In genomic region chr18:75478996-75479870, GRCh38 we compare ENCODE assay signal across 8 cellular contexts. TPM values are rescaled to one million over a fixed set of nuclear protein-coding genes. Genes with fewer than 3 reads are reported as not detected.
DNase-seq lines count a peak whose midpoint lies in the region; ATAC-seq, FAIRE-seq and TF ChIP-seq lines count a peak whose summit lies in the region.

No MANE protein-coding gene starts in this region.

- H2BK5ac ChIP-seq in mesenchymal stem cell (ENCODE audit: low read depth, low read length, poor library complexity, severe bottlenecking) = no peak overlapping the region

- H4K8ac ChIP-seq in mesenchymal stem cell (ENCODE audit: low read length) = no peak overlapping the region

- no peak overlapping the region for H3K4ac ChIP-seq in mesenchymal stem cell (ENCODE audit: low read depth in 1 of 2, low read length in 2 of 2)

- H4K20me1 ChIP-seq in Karpas-422 (ENCODE audit: insufficient read depth, low read depth, low read length) = no peaks in the 10 kb centered on the region

- no peak overlapping the region for H2AFZ ChIP-seq in Karpas-422 (ENCODE audit: low read length)
- H2AFZ ChIP-seq in mesenchymal stem cell (ENCODE audit: low read depth, low read length) = no peak overlapping the region

- no peaks in the 10 kb centered on the region for H3K36me3 Mint-ChIP-seq in endodermal cell (ENCODE audit: low read depth)

- H3K4me3 ChIP-seq in Karpas-422 (ENCODE audit: low read length) (no peak overlapping the region), Peyer's patch (no peak overlapping the region), endodermal cell (ENCODE audit: low read length) (no peak overlapping the region), mesenchymal stem cell (ENCODE audit: insufficient read depth in 1 of 2, low read depth in 1 of 2, low read length in 2 of 2) (no peak overlapping the region)

- 60 to 69% methylated on average over 3 to 7 of the region's 8 CpGs for WGBS in endodermal cell (ENCODE audit: insufficient coverage in 1 of 2, insufficient read length in 1 of 2), 2 experiments
- 50% methylated on average over 2 of the region's 8 CpGs for WGBS in mesenchymal stem cell

- peaks cover 27% of the 10 kb centered on the region for H3K9me3 Mint-ChIP-seq in endodermal cell

- H3K27ac Mint-ChIP-seq in endodermal cell = no peak overlapping the region

- H3K14ac ChIP-seq in mesenchymal stem cell (ENCODE audit: low read length in 2 of 2) = no peak overlapping the region

- no peaks in the 10 kb centered on the region for H3K79me1 ChIP-seq in mesenchymal stem cell (replicated peaks; ENCODE audit: low read length, poor library complexity, severe bottlenecking)

- no peaks in the 10 kb centered on the region for H3K36me3 ChIP-seq in Karpas-422 (ENCODE audit: insufficient read depth, low read length)
- no peaks in the 10 kb centered on the region for H3K36me3 ChIP-seq in Peyer's patch
- no peaks in the 10 kb centered on the region for H3K36me3 ChIP-seq in endodermal cell (ENCODE audit: control insufficient read depth, insufficient read depth, low read length)
- H3K36me3 ChIP-seq in mesenchymal stem cell (ENCODE audit: control insufficient read depth in 1 of 2, insufficient read depth in 2 of 2, low read depth in 1 of 2, low read length in 2 of 2) = no peaks in the 10 kb centered on the region

- H4K91ac ChIP-seq in mesenchymal stem cell (ENCODE audit: low read length) = no peak overlapping the region

- ATAC-seq in GM21381 (IDR thresholded peaks at IDR 0.05; ENCODE audit: unreplicated experiment) = peak; percentile 59
- no peak for ATAC-seq in HG02938 (IDR thresholded peaks at IDR 0.05; ENCODE audit: unreplicated experiment)

- H3K27me3 ChIP-seq in Karpas-422 (ENCODE audit: low read length) = no peaks in the 10 kb centered on the region
- H3K27me3 ChIP-seq in Peyer's patch = no peaks in the 10 kb centered on the region
- no peaks in the 10 kb centered on the region for H3K27me3 ChIP-seq in endodermal cell (ENCODE audit: control insufficient read depth, insufficient read depth, low read length, poor library complexity, severe bottlenecking)
- H3K27me3 ChIP-seq in mesenchymal stem cell (ENCODE audit: control insufficient read depth in 1 of 2, insufficient read depth in 1 of 2, low read length in 2 of 2) = peaks cover 0 to 5% of the 10 kb centered on the region in 2 experiments

- H3K9ac ChIP-seq in Karpas-422 (ENCODE audit: low read length) (no peak overlapping the region), endodermal cell (ENCODE audit: extremely low read depth, low read length, poor library complexity, severe bottlenecking) (no peak overlapping the region), mesenchymal stem cell (ENCODE audit: low read length) (no peak overlapping the region)

- H3K4me3 Mint-ChIP-seq in endodermal cell = no peak overlapping the region

- H3K79me2 ChIP-seq in Karpas-422 (ENCODE audit: low read length) = no peaks in the 10 kb centered on the region

- peak overlapping the region in 1 of 2 experiments; percentile 68 for H2BK12ac ChIP-seq in mesenchymal stem cell (ENCODE audit: low read length in 2 of 2)

- no peak for DNase-seq in D721Med (ENCODE audit: insufficient read length, low spot score)
- peak; percentile 83 for DNase-seq in Karpas-422
- no peak for DNase-seq in Peyer's patch
- no peak for DNase-seq in endodermal cell
- DNase-seq in mesenchymal stem cell = peak; percentile 57
- DNase-seq in middle frontal gyrus (ENCODE audit: extremely low spot score, low spot score) = no peak

- H3K23ac ChIP-seq in mesenchymal stem cell (ENCODE audit: low read length in 2 of 2) = no peak overlapping the region

- no peaks in the 10 kb centered on the region for H3K4me1 Mint-ChIP-seq in endodermal cell

- H2AK5ac ChIP-seq in mesenchymal stem cell (ENCODE audit: low read length, severe bottlenecking) = no peak overlapping the region

- H3K9me2 ChIP-seq in Karpas-422 (replicated peaks; ENCODE audit: insufficient read depth, low read length) = no peaks in the 10 kb centered on the region

- H3K27ac ChIP-seq in Karpas-422 (ENCODE audit: low read length) (no peak overlapping the region), Peyer's patch (no peak overlapping the region), endodermal cell (ENCODE audit: low read depth, low read length) (no peak overlapping the region), mesenchymal stem cell (ENCODE audit: low read length, poor library complexity, severe bottlenecking) (no peak overlapping the region)

- no peak overlapping the region for H2BK15ac ChIP-seq in mesenchymal stem cell (ENCODE audit: low read depth, poor library complexity, severe bottlenecking)

- no peak overlapping the region for H2BK120ac ChIP-seq in mesenchymal stem cell (ENCODE audit: low read depth, low read length)

- H3K18ac ChIP-seq in mesenchymal stem cell (ENCODE audit: low read depth in 1 of 2, low read length in 2 of 2) = no peak overlapping the region

- no peaks in the 10 kb centered on the region for H3K9me3 ChIP-seq in Karpas-422 (ENCODE audit: low read length)
- no peaks in the 10 kb centered on the region for H3K9me3 ChIP-seq in Peyer's patch
- H3K9me3 ChIP-seq in endodermal cell (ENCODE audit: control insufficient read depth, low read length) = peaks cover 31% of the 10 kb centered on the region
- no peaks in the 10 kb centered on the region for H3K9me3 ChIP-seq in mesenchymal stem cell (ENCODE audit: control insufficient read depth, low read length)

- no peaks in the 10 kb centered on the region for H3K27me3 Mint-ChIP-seq in endodermal cell (ENCODE audit: insufficient read depth)

- TF ChIP-seq CTCF in D721Med (IDR thresholded peaks at IDR 0.05; ENCODE audit: insufficient read depth, missing control alignments) (peak; percentile 76), Peyer's patch (IDR thresholded peaks at IDR 0.05) (peak in 5 of 6 experiments; percentile 27 to 78 (median 73)), endodermal cell (conservative IDR thresholded peaks at IDR 0.05) (peak; percentile 75)

- H3K4me2 ChIP-seq in Karpas-422 (ENCODE audit: low read depth, low read length, poor library complexity, severe bottlenecking) = no peak overlapping the region
- H3K4me2 ChIP-seq in mesenchymal stem cell (ENCODE audit: low read length, poor library complexity, severe bottlenecking) = no peak overlapping the region

- TF ChIP-seq POLR2A in Peyer's patch (IDR thresholded peaks at IDR 0.05) = no peak

- H3K4me1 ChIP-seq in Karpas-422 (ENCODE audit: low read length) = no peaks in the 10 kb centered on the region
- no peaks in the 10 kb centered on the region for H3K4me1 ChIP-seq in Peyer's patch
- H3K4me1 ChIP-seq in endodermal cell (ENCODE audit: control insufficient read depth, insufficient read depth, low read length) = no peaks in the 10 kb centered on the region
- H3K4me1 ChIP-seq in mesenchymal stem cell (ENCODE audit: control insufficient read depth, insufficient read depth, low read depth, low read length) = no peaks in the 10 kb centered on the region

- peak; percentile 100 for FAIRE-seq in D721Med (lab: Jason Lieb, UNC)

RNA-seq across cellular contexts. Expression of gene SMIM21, which starts 51.7 kb away (rescaled TPM):
- not detected in 2 replicates for total RNA-seq in Karpas-422 (2014; rRNA removed; shearing (Covaris generic); ENCODE audit: low replicate concordance)
- total RNA-seq in Peyer's patch = not detected
- total RNA-seq in endodermal cell = not detected
- polyA plus RNA-seq in endodermal cell (2013, experiment 1 of 2) = not detected
- polyA plus RNA-seq in endodermal cell (2013, experiment 2 of 2) = not detected
- not detected for polyA plus RNA-seq in mesenchymal stem cell (2013, experiment 1 of 2)
- polyA plus RNA-seq in mesenchymal stem cell (2013, experiment 2 of 2) = not detected

Comparison
In these comparisons a context has a peak if more than half of its experiments do, and no peak if none do; other contexts are left out.
1. DNase-seq: peak in Karpas-422 (single experiment) and mesenchymal stem cell (single experiment); none in D721Med (single experiment), Peyer's patch (0 of 3), endodermal cell (single experiment) and middle frontal gyrus (single experiment).
2. Peak in every context shown above with its lines, with median percentiles within 50 percentile points of each other: CTCF ChIP-seq.